2 cellular contexts compared by ENCODE assay signal in the genomic region with DNA sequence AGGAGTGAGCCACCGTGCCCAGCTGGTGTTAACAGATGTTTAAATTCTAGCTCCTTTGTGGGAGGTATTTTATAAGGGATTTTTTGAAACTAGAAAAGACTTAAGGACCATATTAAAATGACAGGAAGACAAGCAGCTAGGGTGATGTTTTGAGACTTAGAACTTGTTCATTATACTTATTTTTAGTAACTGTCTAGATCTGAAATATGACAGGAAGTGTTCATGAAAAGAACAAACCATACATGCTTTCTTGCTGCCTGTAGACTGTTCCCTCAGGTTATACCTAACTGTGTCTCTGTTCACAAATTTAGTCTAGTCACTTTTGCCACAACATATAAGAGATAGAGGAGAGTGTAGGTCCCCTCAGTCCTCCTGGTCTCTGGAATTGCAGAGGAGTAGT.
TF ChIP-seq lines count a peak whose summit lies in the region.

No MANE protein-coding gene starts in this region.

TF ChIP-seq in A549, 52 proteins besides CTCF, POLR2A, EP300 and RAD21:
- TF ChIP-seq HOXB13 (CRISPR knock-in tag; IDR thresholded peaks at IDR 0.05; ENCODE audit: low read depth) (no peak), EHF (CRISPR knock-in tag; IDR thresholded peaks at IDR 0.05) (no peak), ZSCAN20 (CRISPR knock-in tag; IDR thresholded peaks at IDR 0.05) (no peak), FOXS1 (CRISPR knock-in tag; IDR thresholded peaks at IDR 0.05) (no peak), RFX5 (IDR thresholded peaks at IDR 0.05) (no peak), EHMT2 (IDR thresholded peaks at IDR 0.05; ENCODE audit: low read depth) (no peak), MAFK (IDR thresholded peaks at IDR 0.05; ENCODE audit: partially characterized antibody) (no peak), FOSB (CRISPR knock-in tag; IDR thresholded peaks at IDR 0.05) (no peak), MYC (IDR thresholded peaks at IDR 0.05; ENCODE audit: borderline replicate concordance, low read length) (no peak), MAZ (IDR thresholded peaks at IDR 0.05; ENCODE audit: borderline replicate concordance, low read depth, low read length) (no peak), CEBPB (IDR thresholded peaks at IDR 0.05) (no peak), HOXA7 (CRISPR knock-in tag; IDR thresholded peaks at IDR 0.05) (no peak)
- TF ChIP-seq, protein P1, sequence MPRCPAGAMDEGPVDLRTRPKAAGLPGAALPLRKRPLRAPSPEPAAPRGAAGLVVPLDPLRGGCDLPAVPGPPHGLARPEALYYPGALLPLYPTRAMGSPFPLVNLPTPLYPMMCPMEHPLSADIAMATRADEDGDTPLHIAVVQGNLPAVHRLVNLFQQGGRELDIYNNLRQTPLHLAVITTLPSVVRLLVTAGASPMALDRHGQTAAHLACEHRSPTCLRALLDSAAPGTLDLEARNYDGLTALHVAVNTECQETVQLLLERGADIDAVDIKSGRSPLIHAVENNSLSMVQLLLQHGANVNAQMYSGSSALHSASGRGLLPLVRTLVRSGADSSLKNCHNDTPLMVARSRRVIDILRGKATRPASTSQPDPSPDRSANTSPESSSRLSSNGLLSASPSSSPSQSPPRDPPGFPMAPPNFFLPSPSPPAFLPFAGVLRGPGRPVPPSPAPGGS (IDR thresholded peaks at IDR 0.05): no peak
- TF ChIP-seq, protein P2, sequence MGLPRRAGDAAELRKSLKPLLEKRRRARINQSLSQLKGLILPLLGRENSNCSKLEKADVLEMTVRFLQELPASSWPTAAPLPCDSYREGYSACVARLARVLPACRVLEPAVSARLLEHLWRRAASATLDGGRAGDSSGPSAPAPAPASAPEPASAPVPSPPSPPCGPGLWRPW (IDR thresholded peaks at IDR 0.05): no peak

TF ChIP-seq in endothelial cell of umbilical vein, 7 proteins besides CTCF, POLR2A, EP300 and RAD21:
- TF ChIP-seq MYC (IDR thresholded peaks at IDR 0.05; ENCODE audit: low read depth, low read length) (no peak), GATA2 (IDR thresholded peaks at IDR 0.05; ENCODE audit: insufficient read depth, insufficient read length, low read depth, low read length) (no peak), POLR2AphosphoS5 (IDR thresholded peaks at IDR 0.05; ENCODE audit: insufficient read depth, low read depth, low read length) (no peak), EZH2 (IDR thresholded peaks at IDR 0.05; ENCODE audit: borderline replicate concordance, low read depth, low read length, severe bottlenecking) (no peak), FOS (IDR thresholded peaks at IDR 0.05; ENCODE audit: borderline replicate concordance, insufficient read depth, low read length) (no peak), JUN (IDR thresholded peaks at IDR 0.05; ENCODE audit: borderline replicate concordance, insufficient read depth, insufficient read length, low read depth) (no peak)
- TF ChIP-seq, protein P3, sequence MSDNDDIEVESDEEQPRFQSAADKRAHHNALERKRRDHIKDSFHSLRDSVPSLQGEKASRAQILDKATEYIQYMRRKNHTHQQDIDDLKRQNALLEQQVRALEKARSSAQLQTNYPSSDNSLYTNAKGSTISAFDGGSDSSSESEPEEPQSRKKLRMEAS (IDR thresholded peaks at IDR 0.05; ENCODE audit: insufficient read depth, insufficient read length): no peak
